ENCODE assay signal across 9 cellular contexts in the genomic region with DNA sequence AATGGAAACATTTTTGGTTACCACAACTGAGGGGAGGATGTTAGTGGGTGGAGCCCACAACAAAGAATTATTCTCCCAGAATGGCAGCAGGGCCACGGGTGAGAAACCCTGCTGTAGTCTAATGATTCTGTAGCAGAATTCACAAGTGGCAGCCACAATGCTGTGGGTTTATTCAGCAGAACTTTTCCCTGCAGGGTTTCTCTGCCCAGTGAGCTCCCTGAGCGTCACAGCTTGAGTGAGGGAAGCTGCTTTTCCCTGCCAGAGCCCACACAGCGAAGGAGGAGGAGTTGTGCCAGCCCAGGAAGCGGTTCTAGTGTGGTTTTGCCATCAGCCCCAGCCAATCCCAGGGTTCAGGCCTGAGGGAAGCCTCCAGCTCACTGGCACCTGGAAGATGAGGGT. TPM values are rescaled to one million over a fixed set of nuclear protein-coding genes. Genes with fewer than 3 reads are reported as not detected.
DNase-seq lines count a peak whose midpoint lies in the region; ATAC-seq, FAIRE-seq and TF ChIP-seq lines count a peak whose summit lies in the region.
"Had no signal": no experiment of that assay in that cellular context is flagged by ENCODE, and none has a peak within 500 bp of the region (broad histone marks: within the 10 kb centered on the region; RNA-seq: fewer than 3 reads in every experiment).

No MANE protein-coding gene starts in this region.

- no peaks in the 10 kb centered on the region for H3K9me2 ChIP-seq in HCT116 (ENCODE audit: insufficient read depth)

- H3K36me3 ChIP-seq in HCT116 (ENCODE audit: control insufficient read depth in 1 of 2, insufficient read depth in 2 of 2, low read length in 2 of 2), result no peaks in the 10 kb centered on the region

- ATAC-seq in HCT116, result no peak
- ATAC-seq in HG03521 (IDR thresholded peaks at IDR 0.05; ENCODE audit: unreplicated experiment), result no peak
- no peak for ATAC-seq in GM21381 (IDR thresholded peaks at IDR 0.05; ENCODE audit: unreplicated experiment)

- peak; percentile 55 for FAIRE-seq in GM12891 (lab: Jason Lieb, UNC)

- peak overlapping the region; percentile 14; the same call in 1 of the 2 replicates for H3K27ac ChIP-seq in HCT116 (ENCODE audit: low read depth, low read length)

- no TSS peak for BruUV-seq in HCT116 (replicated peaks; lab: Mats Ljungman, UMichigan)

- H3K27me3 ChIP-seq in HCT116 (ENCODE audit: insufficient read depth, low read length), result no peaks in the 10 kb centered on the region

- no peaks in the 10 kb centered on the region for H3K79me2 ChIP-seq in HCT116 (ENCODE audit: insufficient read depth, low read length)

- intact Hi-C loops in HCT116 (cut with micrococcal nuclease), result no loop called here

- TF ChIP-seq RAD21 in HCT116 (IDR thresholded peaks at IDR 0.05; ENCODE audit: low read depth), result no peak

- peak overlapping the region; percentile 47 for H2AFZ ChIP-seq in HCT116 (ENCODE audit: low read depth, low read length, poor library complexity, severe bottlenecking)

- RAD21 ChIA-PET in HCT116 (lab: Charles Lee; ENCODE audit: low non-redundant PET in 1 of 2, low total read pairs in 2 of 2, uncharacterized antibody in 2 of 2, unreplicated experiment in 2 of 2), result no interaction called here

- no peak overlapping the region for H3K9ac ChIP-seq in HCT116 (ENCODE audit: low read length)

- no peaks in the 10 kb centered on the region for H3K9me3 ChIP-seq in HCT116 (ENCODE audit: control insufficient read depth in 1 of 2, insufficient read depth in 1 of 2, low read depth in 1 of 2, low read length in 2 of 2)

- H3K4me3 ChIP-seq in HCT116 (replicated peaks in 1 of 2; ENCODE audit: low read depth in 1 of 2, low read length in 2 of 2), result no peak overlapping the region

- H4K20me1 ChIP-seq in HCT116 (ENCODE audit: insufficient read depth), result no peaks in the 10 kb centered on the region

- H3K4me2 ChIP-seq in HCT116 (ENCODE audit: low read length), result peak overlapping the region; percentile 34

- POLR2A ChIA-PET in HCT116 (lab: Charles Lee), result no interaction called here

- CTCF ChIA-PET in HCT116 (lab: Charles Lee), result interaction anchor here (1.2 to 2.0 kb wide), 2 partner anchors 9 to 12 kb away, joined by 4 to 15 read pairs; no protein-coding TSS in a partner anchor

- TF ChIP-seq POLR2A in GM12891 (IDR thresholded peaks at IDR 0.05; ENCODE audit: low read depth, low read length), result no peak
- TF ChIP-seq POLR2A in HCT116 (IDR thresholded peaks at IDR 0.05; ENCODE audit: borderline replicate concordance, extremely low read depth, insufficient read depth, insufficient read length), result no peak

- peaks cover 16 to 25% of the 10 kb centered on the region in 2 experiments for H3K4me1 ChIP-seq in HCT116 (ENCODE audit: control insufficient read depth in 1 of 2, insufficient read depth in 2 of 2, low read length in 2 of 2)

- DNase-seq in GM12891 (ENCODE audit: insufficient read length, low spot score) (no peak), HCT116 (ENCODE audit: low read depth, low spot score) (no peak), middle frontal gyrus (ENCODE audit: extremely low spot score, low spot score) (peak; percentile 54), cerebellum (ENCODE audit: low spot score) (no peak), NCI-H1436 treated with DMSO at 0.1 percent for 48 hours (lab: John Stamatoyannopoulos, UW) (no peak)
- peak; percentile 42 to 59 for DNase-seq in activated CD4-positive, alpha-beta T cell treated with anti-CD3 and anti-CD28 coated beads, Interleukin-2, amount 50 U/mL, for 48 hours
- DNase-seq: SIG-M5 had no signal

- no peak for TF ChIP-seq CTCF in HCT116 (IDR thresholded peaks at IDR 0.05 in 2 of 3, conservative IDR thresholded peaks at IDR 0.05 in 1 of 3; ENCODE audit: borderline replicate concordance in 1 of 3, insufficient read depth in 1 of 3, low read depth in 2 of 3, low read length in 2 of 3)

TF ChIP-seq in GM12891, 5 proteins besides CTCF, POLR2A, EP300 and RAD21:
- no peak for TF ChIP-seq POU2F2 (IDR thresholded peaks at IDR 0.05; ENCODE audit: low read depth, low read length)
- TF ChIP-seq PAX5 (IDR thresholded peaks at IDR 0.05; ENCODE audit: insufficient read depth, low read length, severe bottlenecking), result no peak
- TF ChIP-seq SPI1 (IDR thresholded peaks at IDR 0.05; ENCODE audit: low read depth, low read length), result no peak
- no peak for TF ChIP-seq TAF1 (IDR thresholded peaks at IDR 0.05; ENCODE audit: low read depth, low read length)
- no peak for TF ChIP-seq POLR2AphosphoS5 (IDR thresholded peaks at IDR 0.05; ENCODE audit: low read depth, low read length)

TF ChIP-seq in HCT116, 20 proteins besides CTCF, POLR2A, EP300 and RAD21:
- no peak for TF ChIP-seq ZBTB33 (IDR thresholded peaks at IDR 0.05; ENCODE audit: extremely low read depth, insufficient replicate concordance, low read length)
- no peak for TF ChIP-seq SIN3A (IDR thresholded peaks at IDR 0.05; ENCODE audit: low read depth)
- no peak for TF ChIP-seq TCF7L2 (IDR thresholded peaks at IDR 0.05; ENCODE audit: borderline replicate concordance, extremely low read depth, insufficient read depth, insufficient read length)
- TF ChIP-seq JUND (IDR thresholded peaks at IDR 0.05), result no peak

RNA-seq across cellular contexts. Expression of gene ATP12A, which starts 4.4 kb away (rescaled TPM):
- polyA plus RNA-seq in GM12891 (2012; ENCODE audit: low read depth, missing spikeins), result not detected
- total RNA-seq in HCT116 (2021; ENCODE audit: unreplicated experiment), result 0.30 TPM
- polyA plus RNA-seq in HCT116 (2012), result 0.10 and 0.16 TPM in 2 replicates
- total RNA-seq in cerebellum, result 0.36 TPM

Comparison
In these comparisons a context has a peak if more than half of its experiments do, and no peak if none do; other contexts are left out.
1. DNase-seq: peak in activated CD4-positive, alpha-beta T cell treated with anti-CD3 and anti-CD28 coated beads, Interleukin-2, amount 50 U/mL, for 48 hours (2 of 2) and middle frontal gyrus (single experiment); none in GM12891 (single experiment), HCT116 (single experiment), cerebellum (single experiment) and NCI-H1436 treated with DMSO at 0.1 percent for 48 hours (single experiment).